Comparison of ENCODE assay signal across 7 cellular contexts in the genomic region with DNA sequence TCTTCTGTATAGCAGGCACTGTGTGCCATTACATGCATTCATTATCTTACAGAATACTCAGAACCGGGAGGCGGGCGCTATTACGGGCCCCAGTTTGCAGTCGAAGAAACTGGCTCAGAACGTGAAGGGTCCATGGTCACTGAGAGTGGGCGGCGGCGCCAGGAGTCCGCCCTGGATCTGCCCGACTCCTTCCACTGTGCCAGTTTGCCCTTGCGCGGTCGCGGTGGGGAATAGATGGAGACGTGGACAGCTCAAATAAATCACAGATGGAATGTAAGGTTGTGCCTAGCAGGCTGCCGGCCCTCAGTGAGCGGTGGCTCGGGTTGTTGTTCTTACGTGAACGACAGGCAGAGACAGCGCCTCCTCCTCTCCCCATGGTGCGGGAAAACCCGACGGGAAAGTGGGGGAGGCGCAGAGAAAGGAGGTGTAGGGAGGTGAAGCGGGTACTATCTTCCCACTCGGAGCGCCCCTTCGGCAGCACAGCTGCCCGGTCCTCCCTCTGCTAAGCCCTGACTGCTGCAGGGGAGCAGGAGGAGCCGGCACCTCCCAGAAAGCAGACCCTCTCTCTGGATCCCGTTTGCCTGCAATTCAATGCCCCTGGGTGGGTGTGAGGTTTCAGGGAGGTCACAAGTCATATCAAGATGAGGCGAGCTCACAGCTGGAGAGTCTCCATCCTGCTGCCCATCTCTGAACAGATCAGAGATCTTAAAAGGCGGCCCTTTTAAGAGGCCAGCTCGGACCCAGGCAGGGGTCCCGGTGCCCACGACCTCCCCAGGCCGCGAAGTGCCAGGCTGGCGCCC. TPM values are rescaled to one million over a fixed set of nuclear protein-coding genes. Genes with fewer than 3 reads are reported as not detected.
DNase-seq lines count a peak whose midpoint lies in the region; ATAC-seq and TF ChIP-seq lines count a peak whose summit lies in the region.

No MANE protein-coding gene starts in this region.

- H3K27ac ChIP-seq in angular gyrus (ENCODE audit: low read depth, low read length): peak overlapping the region; percentile 89
- no peak overlapping the region for H3K27ac ChIP-seq in iPS-18a (ENCODE audit: low read length)

- peak overlapping the region; percentile 73 for H3K4me2 ChIP-seq in skeletal muscle satellite cell (ENCODE audit: low read length)

- DNase-seq in NCI-H748 (lab: John Stamatoyannopoulos, UW; ENCODE audit: unreplicated experiment): peak; percentile 89

- H3K9me3 ChIP-seq in iPS-18a (ENCODE audit: control insufficient read depth, low read depth, low read length) (no peaks in the 10 kb centered on the region), skeletal muscle satellite cell (replicated peaks; ENCODE audit: low read length) (no peaks in the 10 kb centered on the region)

- ATAC-seq in HG03025 (IDR thresholded peaks at IDR 0.05; ENCODE audit: low FRiP score, unreplicated experiment) (no peak), GM18873 (IDR thresholded peaks at IDR 0.05; ENCODE audit: low FRiP score, unreplicated experiment) (no peak)

- H3K4me3 ChIP-seq in iPS-18a (ENCODE audit: low read length): peak overlapping the region; percentile 54
- H3K4me3 ChIP-seq in skeletal muscle satellite cell (ENCODE audit: low read length): peak overlapping the region; percentile 56

- H3K36me3 ChIP-seq in iPS-18a (ENCODE audit: control insufficient read depth, low read depth, low read length) (no peaks in the 10 kb centered on the region), skeletal muscle satellite cell (ENCODE audit: insufficient read depth, low read length) (no peaks in the 10 kb centered on the region)

- TF ChIP-seq CTCF in GM12872 (IDR thresholded peaks at IDR 0.05; ENCODE audit: insufficient read depth, low read depth, low read length): 0 out of 3 replicates have a peak, but pooled peaks have one; percentile 7

- H3K9ac ChIP-seq in iPS-18a (ENCODE audit: low read length): peak overlapping the region; percentile 1
- no peak overlapping the region for H3K9ac ChIP-seq in skeletal muscle satellite cell (ENCODE audit: low read depth, low read length)

- H3K4me1 ChIP-seq in iPS-18a (ENCODE audit: control insufficient read depth, low read depth, low read length) (peaks cover 12% of the 10 kb centered on the region), skeletal muscle satellite cell (ENCODE audit: control insufficient read depth, insufficient read depth, low read length) (peaks cover 31% of the 10 kb centered on the region)

- peaks cover 63% of the 10 kb centered on the region for H3K27me3 ChIP-seq in iPS-18a (ENCODE audit: control insufficient read depth, insufficient read depth, low read length)
- H3K27me3 ChIP-seq in skeletal muscle satellite cell (ENCODE audit: control insufficient read depth, insufficient read depth, low read length): peaks cover 35% of the 10 kb centered on the region

RNA-seq across cellular contexts. Expression of a gene that starts 1.1 kb away (rescaled TPM):
- total RNA-seq in skeletal muscle satellite cell (2012; rRNA removed): 0.25 TPM in 1 of 2 replicates, not detected in the other

RNA-seq across cellular contexts. Expression of a gene that starts 57.5 kb away (rescaled TPM):
- 30.9 and 31.0 TPM in 2 replicates for total RNA-seq in skeletal muscle satellite cell (2012; rRNA removed)

RNA-seq across cellular contexts. Expression of a gene that starts 58.0 kb away (rescaled TPM):
- 66.2 and 66.6 TPM in 2 replicates for total RNA-seq in skeletal muscle satellite cell (2012; rRNA removed)
